Comparison of ENCODE assay signal across 11 cellular contexts in genomic region chr11:126480015-126480409, GRCh38.
DNase-seq lines count a peak whose midpoint lies in the region; ATAC-seq, FAIRE-seq and TF ChIP-seq lines count a peak whose summit lies in the region.
"Had no signal": no experiment of that assay in that cellular context is flagged by ENCODE, and none has a peak within 500 bp of the region (broad histone marks: within the 10 kb centered on the region; RNA-seq: fewer than 3 reads in every experiment).

No MANE protein-coding gene starts in this region.

- no peak overlapping the region for H3K27ac ChIP-seq in ACC112 (ENCODE audit: low read depth, low read length)
- no peak overlapping the region for H3K27ac ChIP-seq in HUES48 (ENCODE audit: low read depth, low read length)
- no peak overlapping the region for H3K27ac ChIP-seq in K562 (ENCODE audit: extremely low read depth, low read depth, low read length)
- H3K27ac ChIP-seq: cardiac muscle cell had no signal

- no peak for DNase-seq in K562 (ENCODE audit: extremely low read depth in 1 of 4, low spot score in 3 of 4)
- DNase-seq in neural crest cell (ENCODE audit: low read depth, low spot score): no peak
- no peak for DNase-seq in NCI-H748 (lab: John Stamatoyannopoulos, UW; ENCODE audit: unreplicated experiment)
- DNase-seq in activated CD8-positive, alpha-beta memory T cell treated with anti-CD3 and anti-CD28 coated beads for 24 hours: no peak
- DNase-seq in cardiac septum (ENCODE audit: low spot score): no peak
- DNase-seq in Right ventricle myocardium inferior (ENCODE audit: missing footprints): no peak

- H4K20me1 ChIP-seq in K562 (replicated peaks; ENCODE audit: control insufficient read depth, insufficient read depth, low read length): no peaks in the 10 kb centered on the region

- H3K4me1 ChIP-seq in ACC112 (ENCODE audit: control insufficient read depth, insufficient read depth, low read length, unreplicated experiment): no peaks in the 10 kb centered on the region
- peaks cover 5% of the 10 kb centered on the region; the same call in 1 of the 2 replicates for H3K4me1 ChIP-seq in HUES48 (ENCODE audit: control insufficient read depth, insufficient read depth, low read length)
- peaks cover 3 to 4% of the 10 kb centered on the region in 2 experiments; a peak in 2 of 5 replicates for H3K4me1 ChIP-seq in K562 (replicated peaks in 1 of 2; ENCODE audit: control insufficient read depth in 2 of 2, insufficient read depth in 2 of 2, low read length in 2 of 2)

- no peak overlapping the region for H3K4me3 Mint-ChIP-seq in neural crest cell
- H3K4me3 Mint-ChIP-seq: activated CD4-positive, alpha-beta T cell treated with anti-CD3 and anti-CD28 coated beads for 36 hours had no signal

- POLR2A ChIA-PET in K562 (lab: Yijun Ruan, JAX): interaction anchor here (0.8 to 1.6 kb wide), 6 partner anchors 9 to 195 kb away, joined by 3 to 8 read pairs (median 4); no protein-coding TSS in a partner anchor

- no peaks in the 10 kb centered on the region for H3K36me3 Mint-ChIP-seq in neural crest cell (ENCODE audit: low read depth)
- H3K36me3 Mint-ChIP-seq: activated naive CD4-positive, alpha-beta T cell treated with anti-CD3 and anti-CD28 coated beads, Interleukin-2, amount 50 U/mL, for 24 hours had no signal

- TF ChIP-seq EP300 in K562 (IDR thresholded peaks at IDR 0.05; ENCODE audit: low read length): no peak

- TF ChIP-seq CTCF in K562 (IDR thresholded peaks at IDR 0.05 in 2 of 3, conservative IDR thresholded peaks at IDR 0.05 in 1 of 3; ENCODE audit: insufficient read depth in 2 of 3, low read depth in 1 of 3, low read length in 3 of 3): no peak
- no peak for TF ChIP-seq CTCF in neural crest cell (conservative IDR thresholded peaks at IDR 0.05)

- WGBS in K562 (ENCODE audit: insufficient coverage, low coverage, missing lambda C conversion rate): 57% methylated on average over 3 of the region's 3 CpGs

- CTCF ChIA-PET in K562 (lab: Yijun Ruan, JAX; ENCODE audit: low intra/inter-chr PET ratio): interaction anchor here (0.7 to 2.4 kb wide), 3 partner anchors 19 to 169 kb away, joined by 3 to 12 read pairs (median 6); no protein-coding TSS in a partner anchor

- H3K79me2 ChIP-seq in ACC112 (ENCODE audit: control insufficient read depth, insufficient read depth, low read length, unreplicated experiment) (no peaks in the 10 kb centered on the region), K562 (ENCODE audit: control insufficient read depth, insufficient read depth, low read length) (no peaks in the 10 kb centered on the region)

- H3K9ac ChIP-seq in HUES48 (ENCODE audit: low read depth, low read length) (peak overlapping the region; percentile 60; the same call in 1 of the 2 replicates), K562 (ENCODE audit: insufficient read depth in 1 of 2, low read depth in 2 of 2, low read length in 2 of 2) (no peak overlapping the region)

- H3K9me3 Mint-ChIP-seq in neural crest cell: no peaks in the 10 kb centered on the region
- H3K9me3 Mint-ChIP-seq: activated naive CD4-positive, alpha-beta T cell treated with anti-CD3 and anti-CD28 coated beads, Interleukin-2, amount 50 U/mL, for 24 hours had no signal

- H3K36me3 ChIP-seq in ACC112 (ENCODE audit: insufficient read depth, low read length): no peaks in the 10 kb centered on the region
- H3K36me3 ChIP-seq in HUES48 (ENCODE audit: control insufficient read depth, insufficient read depth, low read length): no peaks in the 10 kb centered on the region
- no peaks in the 10 kb centered on the region for H3K36me3 ChIP-seq in K562 (ENCODE audit: control insufficient read depth, insufficient read depth, low read length)
- H3K36me3 ChIP-seq: cardiac muscle cell had no signal

- H2AFZ ChIP-seq in ACC112 (ENCODE audit: low read length, unreplicated experiment): peak overlapping the region; percentile 37
- H2AFZ ChIP-seq in K562 (ENCODE audit: low read depth, low read length): peak overlapping the region; percentile 96

- ATAC-seq in K562 (no peak), Right ventricle myocardium inferior (no peak)

- no peak for TF ChIP-seq RAD21 in K562 (CRISPR knock-in tag; conservative IDR thresholded peaks at IDR 0.05 in 1 of 2, IDR thresholded peaks at IDR 0.05 in 1 of 2)

- no peaks in the 10 kb centered on the region for H3K27me3 Mint-ChIP-seq in neural crest cell (ENCODE audit: low read depth)
- H3K27me3 Mint-ChIP-seq: activated CD4-positive, alpha-beta T cell treated with anti-CD3 and anti-CD28 coated beads for 36 hours; activated naive CD4-positive, alpha-beta T cell treated with anti-CD3 and anti-CD28 coated beads, Interleukin-2, amount 50 U/mL, for 24 hours had no signal

- no peaks in the 10 kb centered on the region for H3K9me1 ChIP-seq in K562 (ENCODE audit: control insufficient read depth, insufficient read depth, low read length)

- TF ChIP-seq POLR2A in K562 (conservative IDR thresholded peaks at IDR 0.05): no peak

- no peaks in the 10 kb centered on the region for H3K27me3 ChIP-seq in ACC112 (ENCODE audit: insufficient read depth, low read length)
- no peaks in the 10 kb centered on the region for H3K27me3 ChIP-seq in HUES48 (ENCODE audit: control insufficient read depth, insufficient read depth, low read length)
- peaks cover 4 to 43% of the 10 kb centered on the region in 2 experiments; a peak in 4 of 5 replicates for H3K27me3 ChIP-seq in K562 (ENCODE audit: control insufficient read depth in 2 of 2, insufficient read depth in 2 of 2, low read length in 2 of 2)
- H3K27me3 ChIP-seq: cardiac muscle cell had no signal

- H3K4me3 ChIP-seq in ACC112 (ENCODE audit: low read depth, low read length) (no peak overlapping the region), HUES48 (ENCODE audit: low read depth, low read length) (no peak overlapping the region), K562 (no peak overlapping the region)
- H3K4me3 ChIP-seq: cardiac muscle cell had no signal

- H3K4me2 ChIP-seq in K562 (ENCODE audit: insufficient read depth, low read length): no peak overlapping the region

- in situ Hi-C loops in K562 (cut with MboI): no loop called here

- H3K9me3 ChIP-seq in HUES48 (ENCODE audit: control insufficient read depth, insufficient read depth, low read length): no peaks in the 10 kb centered on the region
- no peaks in the 10 kb centered on the region for H3K9me3 ChIP-seq in K562 (replicated peaks; ENCODE audit: control insufficient read depth, insufficient read depth, low read depth, low read length)

- intact Hi-C loops in K562 (cut with micrococcal nuclease) (loop anchor here (1.0 to 2.0 kb wide), 2 partner anchors 39 to 170 kb away; no protein-coding TSS in a partner anchor), cardiac septum (cut with DNase I) (loop anchor here (1.0 kb wide), 2 partner anchors 39 to 171 kb away; no protein-coding TSS in a partner anchor), Right ventricle myocardium inferior (cut with DNase I) (loop anchor here (1.0 kb wide), 2 partner anchors 39 to 170 kb away; no protein-coding TSS in a partner anchor)

- H3K27ac Mint-ChIP-seq in neural crest cell (ENCODE audit: unreplicated experiment): peak overlapping the region; percentile 1

- BruUV-seq in K562 (replicated peaks; lab: Mats Ljungman, UMichigan): no TSS peak

- FAIRE-seq in K562 (lab: Jason Lieb, UNC): no peak

- H3K4me1 Mint-ChIP-seq in neural crest cell: peaks cover 46% of the 10 kb centered on the region

TF ChIP-seq in K562, 482 proteins besides CTCF, POLR2A, EP300 and RAD21:
- TF ChIP-seq SAP30 (IDR thresholded peaks at IDR 0.05; ENCODE audit: borderline replicate concordance, insufficient read depth, low read depth, low read length, poor library complexity, severe bottlenecking): no peak
- TF ChIP-seq OTX1 (CRISPR knock-in tag; IDR thresholded peaks at IDR 0.05): no peak
- no peak for TF ChIP-seq PHTF2 (CRISPR knock-in tag; IDR thresholded peaks at IDR 0.05)
- TF ChIP-seq BMI1 (IDR thresholded peaks at IDR 0.05; ENCODE audit: low read length): no peak
- TF ChIP-seq, protein P1, sequence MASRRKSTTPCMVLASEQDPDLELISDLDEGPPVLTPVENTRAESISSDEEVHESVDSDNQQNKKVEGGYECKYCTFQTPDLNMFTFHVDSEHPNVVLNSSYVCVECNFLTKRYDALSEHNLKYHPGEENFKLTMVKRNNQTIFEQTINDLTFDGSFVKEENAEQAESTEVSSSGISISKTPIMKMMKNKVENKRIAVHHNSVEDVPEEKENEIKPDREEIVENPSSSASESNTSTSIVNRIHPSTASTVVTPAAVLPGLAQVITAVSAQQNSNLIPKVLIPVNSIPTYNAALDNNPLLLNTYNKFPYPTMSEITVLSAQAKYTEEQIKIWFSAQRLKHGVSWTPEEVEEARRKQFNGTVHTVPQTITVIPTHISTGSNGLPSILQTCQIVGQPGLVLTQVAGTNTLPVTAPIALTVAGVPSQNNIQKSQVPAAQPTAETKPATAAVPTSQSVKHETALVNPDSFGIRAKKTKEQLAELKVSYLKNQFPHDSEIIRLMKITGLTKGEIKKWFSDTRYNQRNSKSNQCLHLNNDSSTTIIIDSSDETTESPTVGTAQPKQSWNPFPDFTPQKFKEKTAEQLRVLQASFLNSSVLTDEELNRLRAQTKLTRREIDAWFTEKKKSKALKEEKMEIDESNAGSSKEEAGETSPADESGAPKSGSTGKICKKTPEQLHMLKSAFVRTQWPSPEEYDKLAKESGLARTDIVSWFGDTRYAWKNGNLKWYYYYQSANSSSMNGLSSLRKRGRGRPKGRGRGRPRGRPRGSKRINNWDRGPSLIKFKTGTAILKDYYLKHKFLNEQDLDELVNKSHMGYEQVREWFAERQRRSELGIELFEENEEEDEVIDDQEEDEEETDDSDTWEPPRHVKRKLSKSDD (conservative IDR thresholded peaks at IDR 0.05; ENCODE audit: low read length): no peak
- TF ChIP-seq TFE3 (CRISPR knock-in tag; IDR thresholded peaks at IDR 0.05): no peak
